In genomic region chr7:11130601-11131000, GRCh38 we compare ENCODE assay signal across 20 cellular contexts.
"Had no signal": no experiment of that assay in that cellular context is flagged by ENCODE, and none has a peak within 500 bp of the region (broad histone marks: within the 10 kb centered on the region; RNA-seq: fewer than 3 reads in every experiment).

No MANE protein-coding gene starts in this region.

- H3K27ac ChIP-seq: KMS-11, PC-9, VCaP had no signal

- H3K27ac Mint-ChIP-seq: activated CD4-positive, alpha-beta memory T cell treated with anti-CD3 and anti-CD28 coated beads, Interleukin-2, amount 10 ng/mL, durations not matched to agents 7 days and 5 days; activated CD4-positive, alpha-beta T cell treated with anti-CD3 and anti-CD28 coated beads for 36 hours; activated naive CD4-positive, alpha-beta T cell treated with anti-CD3 and anti-CD28 coated beads, Interleukin-2, amount 10 ng/mL, durations not matched to agents 7 days and 5 days; activated naive CD8-positive, alpha-beta T cell treated with anti-CD3 and anti-CD28 coated beads for 36 hours; activated T-cell treated with anti-CD3 and anti-CD28 coated beads, Interleukin-2, amount 50 U/mL, for 24 hours; activated T-helper 17 cell treated with anti-CD3 and anti-CD28 coated beads, Interleukin-2, amount 50 U/mL, for 72 hours had no signal

- H3K4me3 ChIP-seq: PC-9 had no signal

- DNase-seq: activated CD4-positive, alpha-beta memory T cell treated with anti-CD3 and anti-CD28 coated beads, Interleukin-2, amount 10 ng/mL, durations not matched to agents 7 days and 5 days; activated CD4-positive, alpha-beta T cell treated with anti-CD3 and anti-CD28 coated beads, Interleukin-2, amount 50 U/mL, for 1 hour; activated CD8-positive, alpha-beta memory T cell treated with anti-CD3 and anti-CD28 coated beads, Interleukin-2, amount 50 U/mL, for 4 hours; activated gamma-delta T cell treated with Interleukin-2 at 50 U/mL for 16 hours; activated naive CD4-positive, alpha-beta T cell treated with anti-CD3 and anti-CD28 coated beads, Interleukin-2, amount 10 ng/mL, durations not matched to agents 7 days and 5 days; activated naive CD8-positive, alpha-beta T cell treated with anti-CD3 and anti-CD28 coated beads for 36 hours; activated T-cell treated with anti-CD3 and anti-CD28 coated beads, Interleukin-2, amount 50 U/mL, for 24 hours; cerebellar nuclear complex; NCI-H1092 treated with DMSO at 0.1 percent for 48 hours; NCI-H1417 treated with DMSO at 0.1 percent for 48 hours; NCI-H1694; NCI-H2029; NCI-H510A treated with DMSO at 0.1 percent for 48 hours; PC-9; SIG-M5; SK-N-SH had no signal

- H3K4me3 Mint-ChIP-seq: activated CD4-positive, alpha-beta memory T cell treated with anti-CD3 and anti-CD28 coated beads, Interleukin-2, amount 10 ng/mL, durations not matched to agents 7 days and 5 days; activated CD4-positive, alpha-beta T cell treated with anti-CD3 and anti-CD28 coated beads for 36 hours; activated naive CD4-positive, alpha-beta T cell treated with anti-CD3 and anti-CD28 coated beads, Interleukin-2, amount 10 ng/mL, durations not matched to agents 7 days and 5 days; activated naive CD8-positive, alpha-beta T cell treated with anti-CD3 and anti-CD28 coated beads for 36 hours; activated T-cell treated with anti-CD3 and anti-CD28 coated beads, Interleukin-2, amount 50 U/mL, for 24 hours; activated T-helper 17 cell treated with anti-CD3 and anti-CD28 coated beads, Interleukin-2, amount 50 U/mL, for 72 hours had no signal

- H3K9me3 Mint-ChIP-seq: activated CD4-positive, alpha-beta memory T cell treated with anti-CD3 and anti-CD28 coated beads, Interleukin-2, amount 10 ng/mL, durations not matched to agents 7 days and 5 days; activated naive CD4-positive, alpha-beta T cell treated with anti-CD3 and anti-CD28 coated beads, Interleukin-2, amount 10 ng/mL, durations not matched to agents 7 days and 5 days; activated naive CD8-positive, alpha-beta T cell treated with anti-CD3 and anti-CD28 coated beads for 36 hours; activated T-cell treated with anti-CD3 and anti-CD28 coated beads, Interleukin-2, amount 50 U/mL, for 24 hours; activated T-helper 17 cell treated with anti-CD3 and anti-CD28 coated beads, Interleukin-2, amount 50 U/mL, for 72 hours had no signal

- H3K27me3 Mint-ChIP-seq: activated CD4-positive, alpha-beta memory T cell treated with anti-CD3 and anti-CD28 coated beads, Interleukin-2, amount 10 ng/mL, durations not matched to agents 7 days and 5 days; activated CD4-positive, alpha-beta T cell treated with anti-CD3 and anti-CD28 coated beads for 36 hours; activated naive CD4-positive, alpha-beta T cell treated with anti-CD3 and anti-CD28 coated beads, Interleukin-2, amount 10 ng/mL, durations not matched to agents 7 days and 5 days; activated naive CD8-positive, alpha-beta T cell treated with anti-CD3 and anti-CD28 coated beads for 36 hours; activated T-cell treated with anti-CD3 and anti-CD28 coated beads, Interleukin-2, amount 50 U/mL, for 24 hours; activated T-helper 17 cell treated with anti-CD3 and anti-CD28 coated beads, Interleukin-2, amount 50 U/mL, for 72 hours had no signal
